Comparison of ENCODE assay signal across 7 cellular contexts in the genomic region with DNA sequence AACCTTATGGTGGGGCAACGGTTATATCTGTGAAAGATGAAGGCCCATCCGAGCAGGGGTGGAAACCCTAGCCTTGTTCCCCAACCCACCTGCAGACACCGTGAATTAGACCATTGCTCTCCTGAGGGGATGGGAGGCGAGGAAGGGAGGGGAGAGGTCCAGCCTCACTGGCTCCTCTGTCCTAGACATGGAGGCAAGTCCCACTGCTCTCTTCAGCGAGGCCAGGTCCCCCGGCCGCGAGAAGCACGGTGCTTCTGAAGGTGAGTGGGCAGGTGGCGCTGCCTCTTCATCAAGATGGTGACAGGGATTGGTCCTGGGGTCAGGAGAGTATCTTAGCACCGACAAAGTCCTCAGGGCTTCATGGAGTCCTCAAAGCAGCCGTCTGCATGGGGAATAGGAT. TPM values are rescaled to one million over a fixed set of nuclear protein-coding genes. Genes with fewer than 3 reads are reported as not detected.
"Had no signal": no experiment of that assay in that cellular context is flagged by ENCODE, and none has a peak within 500 bp of the region (broad histone marks: within the 10 kb centered on the region; RNA-seq: fewer than 3 reads in every experiment).

No MANE protein-coding gene starts in this region.

- H2AFZ ChIP-seq: GM23248 had no signal

- H3K9ac ChIP-seq: GM23248 had no signal

- H3K36me3 ChIP-seq: HAP-1 had no signal

- H3K4me1 ChIP-seq: HAP-1 had no signal

- H3K9me3 ChIP-seq: HAP-1 had no signal

- DNase-seq: GOT3, H7, IMR-90 had no signal

- H3K4me3 ChIP-seq: GM23248, HAP-1 had no signal

- H3K27ac ChIP-seq: GM23248 had no signal

RNA-seq across cellular contexts. Expression of gene VWA5B1, which starts 59.3 kb away (rescaled TPM):
- total RNA-seq: GM23248, H4, HT-29, IMR-90 had no signal
- polyA plus RNA-seq: GM23248, IMR-90 had no signal
